ENCODE assay signal across 8 cellular contexts in the genomic region with DNA sequence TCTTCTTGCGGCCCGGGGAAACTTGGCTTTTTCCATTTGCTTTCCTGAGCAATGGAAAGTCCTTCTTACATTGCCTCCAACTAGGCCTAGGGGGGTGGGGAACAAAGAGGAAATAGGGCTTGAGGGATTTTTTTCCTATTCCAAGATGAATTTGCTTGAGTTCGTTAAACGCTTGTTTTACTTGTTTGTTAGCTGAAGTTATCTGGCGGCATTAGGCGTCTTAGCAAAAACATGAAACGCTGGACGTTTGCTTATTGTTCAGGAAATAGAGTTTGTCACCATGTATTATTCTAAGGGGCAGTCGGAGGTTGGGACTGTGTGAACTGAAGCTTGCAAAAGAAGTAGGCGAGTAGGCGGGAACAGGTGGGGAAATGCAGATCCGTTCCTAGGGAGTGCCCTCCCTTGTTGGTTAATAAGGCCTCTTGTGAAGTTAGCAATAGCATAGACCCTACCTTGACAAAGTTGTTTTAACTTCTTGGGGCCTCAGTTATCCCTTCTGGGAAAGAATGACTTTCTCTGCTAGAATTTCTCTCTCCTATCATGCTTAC. TPM values are rescaled to one million over a fixed set of nuclear protein-coding genes. Genes with fewer than 3 reads are reported as not detected.
DNase-seq lines count a peak whose midpoint lies in the region; ATAC-seq, FAIRE-seq and TF ChIP-seq lines count a peak whose summit lies in the region.

No MANE protein-coding gene starts in this region.

- peak overlapping the region in 1 of 3 experiments; percentile 54 for H3K4me3 ChIP-seq in keratinocyte (ENCODE audit: control insufficient read depth in 2 of 3, extremely low read depth in 1 of 3, insufficient read depth in 2 of 3, low read depth in 1 of 3, low read length in 3 of 3)

- CTCF ChIA-PET in activated CD8-positive, alpha-beta memory T cell treated with anti-CD3 and anti-CD28 coated beads, Interleukin-2, amount 10 ng/mL, durations not matched to agents 7 days and 5 days (lab: Charles Lee): interaction anchor here (1.0 to 7.9 kb wide), 4 partner anchors 68 to 274 kb away, joined by 3 to 81 read pairs (median 4); no protein-coding TSS in a partner anchor
- CTCF ChIA-PET in activated CD4-positive, alpha-beta memory T cell treated with anti-CD3 and anti-CD28 coated beads for 36 hours (lab: Charles Lee): interaction anchor here (1.0 kb wide), 1 partner anchor 242 kb away, joined by 3 read pairs; no protein-coding TSS in a partner anchor

- POLR2A ChIA-PET in activated CD4-positive, alpha-beta memory T cell treated with anti-CD3 and anti-CD28 coated beads for 36 hours (lab: Charles Lee): no interaction called here

- H3K4me1 Mint-ChIP-seq in activated CD8-positive, alpha-beta memory T cell treated with anti-CD3 and anti-CD28 coated beads, Interleukin-2, amount 10 ng/mL, durations not matched to agents 7 days and 5 days: peaks cover 20% of the 10 kb centered on the region
- peaks cover 11% of the 10 kb centered on the region for H3K4me1 Mint-ChIP-seq in activated CD4-positive, alpha-beta memory T cell treated with anti-CD3 and anti-CD28 coated beads for 36 hours (ENCODE audit: low read depth)

- H3K27ac ChIP-seq in keratinocyte (ENCODE audit: control insufficient read depth, insufficient read depth, low read length) (no peak overlapping the region), temporal lobe (ENCODE audit: low read depth, low read length) (peak overlapping the region; percentile 52)

- no peaks in the 10 kb centered on the region for H3K9me3 Mint-ChIP-seq in activated CD8-positive, alpha-beta memory T cell treated with anti-CD3 and anti-CD28 coated beads, Interleukin-2, amount 10 ng/mL, durations not matched to agents 7 days and 5 days (ENCODE audit: low read depth)
- H3K9me3 Mint-ChIP-seq in activated CD4-positive, alpha-beta memory T cell treated with anti-CD3 and anti-CD28 coated beads for 36 hours: no peaks in the 10 kb centered on the region

- H3K4me3 Mint-ChIP-seq in activated CD8-positive, alpha-beta memory T cell treated with anti-CD3 and anti-CD28 coated beads, Interleukin-2, amount 10 ng/mL, durations not matched to agents 7 days and 5 days: peak overlapping the region; percentile 34
- peak overlapping the region; percentile 48 for H3K4me3 Mint-ChIP-seq in activated CD4-positive, alpha-beta memory T cell treated with anti-CD3 and anti-CD28 coated beads for 36 hours

- no peak for FAIRE-seq in keratinocyte (lab: Jason Lieb, UNC)

- H3K79me2 ChIP-seq in keratinocyte (ENCODE audit: control insufficient read depth, insufficient read depth, low read length): no peaks in the 10 kb centered on the region

- H2AFZ ChIP-seq in keratinocyte (ENCODE audit: control insufficient read depth, low read length): no peak overlapping the region

- H3K4me2 ChIP-seq in keratinocyte (ENCODE audit: control insufficient read depth, extremely low read depth, insufficient read depth, low read depth, low read length): peak overlapping the region; percentile 62

- H3K4me1 ChIP-seq in keratinocyte (ENCODE audit: control insufficient read depth, extremely low read depth, insufficient read depth, low read length): peaks cover 27% of the 10 kb centered on the region

- H3K27ac Mint-ChIP-seq in activated CD8-positive, alpha-beta memory T cell treated with anti-CD3 and anti-CD28 coated beads, Interleukin-2, amount 10 ng/mL, durations not matched to agents 7 days and 5 days: no peak overlapping the region
- no peak overlapping the region for H3K27ac Mint-ChIP-seq in activated CD4-positive, alpha-beta memory T cell treated with anti-CD3 and anti-CD28 coated beads for 36 hours

- intact Hi-C loops in activated CD4-positive, alpha-beta memory T cell treated with anti-CD3 and anti-CD28 coated beads for 36 hours (cut with micrococcal nuclease): no loop called here

- no peak for DNase-seq in activated CD8-positive, alpha-beta memory T cell treated with anti-CD3 and anti-CD28 coated beads, Interleukin-2, amount 10 ng/mL, durations not matched to agents 7 days and 5 days
- DNase-seq in activated CD8-positive, alpha-beta memory T cell treated with anti-CD3 and anti-CD28 coated beads, Interleukin-2, amount 50 U/mL, for 4 hours: no peak
- DNase-seq in activated CD4-positive, alpha-beta memory T cell treated with anti-CD3 and anti-CD28 coated beads for 36 hours: no peak
- no peak for DNase-seq in keratinocyte (ENCODE audit: low read depth, low spot score)
- no peak for DNase-seq in SW 1271 (lab: John Stamatoyannopoulos, UW)
- no peak for DNase-seq in effector CD8-positive, alpha-beta T cell (lab: John Stamatoyannopoulos, UW)

- no peak overlapping the region for H3K9ac ChIP-seq in keratinocyte (ENCODE audit: control insufficient read depth, extremely low read depth, insufficient read depth, low read length)

- no peak for TF ChIP-seq CTCF in keratinocyte (optimal IDR thresholded peaks at IDR 0.05 in 1 of 3, IDR thresholded peaks at IDR 0.05 in 1 of 3, conservative IDR thresholded peaks at IDR 0.05 in 1 of 3; ENCODE audit: extremely low read depth in 1 of 3, insufficient read depth in 2 of 3, low read length in 3 of 3)

- ATAC-seq in activated CD8-positive, alpha-beta memory T cell treated with anti-CD3 and anti-CD28 coated beads, Interleukin-2, amount 10 ng/mL, durations not matched to agents 7 days and 5 days: no peak
- no peak for ATAC-seq in HG03457 (IDR thresholded peaks at IDR 0.05; ENCODE audit: unreplicated experiment)

- peaks cover 53% of the 10 kb centered on the region for H3K27me3 Mint-ChIP-seq in activated CD8-positive, alpha-beta memory T cell treated with anti-CD3 and anti-CD28 coated beads, Interleukin-2, amount 10 ng/mL, durations not matched to agents 7 days and 5 days
- H3K27me3 Mint-ChIP-seq in activated CD4-positive, alpha-beta memory T cell treated with anti-CD3 and anti-CD28 coated beads for 36 hours: peaks cover 37% of the 10 kb centered on the region

- no peaks in the 10 kb centered on the region for H3K36me3 Mint-ChIP-seq in activated CD8-positive, alpha-beta memory T cell treated with anti-CD3 and anti-CD28 coated beads, Interleukin-2, amount 10 ng/mL, durations not matched to agents 7 days and 5 days
- peaks cover 2% of the 10 kb centered on the region for H3K36me3 Mint-ChIP-seq in activated CD4-positive, alpha-beta memory T cell treated with anti-CD3 and anti-CD28 coated beads for 36 hours

- no peaks in the 10 kb centered on the region for H4K20me1 ChIP-seq in keratinocyte (ENCODE audit: control insufficient read depth, extremely low read depth, insufficient read depth, low read length)

- no peaks in the 10 kb centered on the region for H3K9me3 ChIP-seq in keratinocyte (ENCODE audit: control insufficient read depth, low read depth, low read length)

- peaks cover 29% of the 10 kb centered on the region for H3K27me3 ChIP-seq in keratinocyte (ENCODE audit: control insufficient read depth, extremely low read depth, insufficient read depth, low read length)

- H3K36me3 ChIP-seq in keratinocyte (ENCODE audit: control insufficient read depth in 2 of 2, extremely low read depth in 1 of 2, insufficient read depth in 2 of 2, low read length in 2 of 2): no peaks in the 10 kb centered on the region

- H3K9me1 ChIP-seq in keratinocyte (ENCODE audit: control insufficient read depth, extremely low read depth, insufficient read depth, low read length): no peaks in the 10 kb centered on the region

- dilution Hi-C loops in keratinocyte (cut with MboI; ENCODE audit: extremely low pct_ligation_motif_present, low sequenced_read_pairs): no loop called here

RNA-seq across cellular contexts. Expression of a gene that starts 1.9 kb away (rescaled TPM):
- 1 to 10 TPM; 2.1 to 8.6 TPM for total RNA-seq in activated CD8-positive, alpha-beta memory T cell treated with anti-CD3 and anti-CD28 coated beads, Interleukin-2, amount 10 ng/mL, durations not matched to agents 7 days and 5 days
- total RNA-seq in activated CD4-positive, alpha-beta memory T cell treated with anti-CD3 and anti-CD28 coated beads for 36 hours: 1 to 10 TPM; 1.2 to 2.2 TPM
- polyA plus RNA-seq in keratinocyte: 0.63 to 1.2 TPM (median 1.00 TPM) in 3 replicates
- 3.1 TPM for polyA plus RNA-seq in keratinocyte (2011; ENCODE audit: low read depth)
- 1.1 and 1.3 TPM in 2 replicates for polyA plus RNA-seq in keratinocyte (2011; cell fraction: cytosol; rRNA removed)
- 1.4 TPM in 2 replicates for polyA plus RNA-seq in keratinocyte (2011; cell fraction: nucleus; rRNA removed)
- 1.3 and 1.5 TPM in 2 replicates for polyA plus RNA-seq in keratinocyte (2012; ENCODE audit: low replicate concordance)
- polyA minus RNA-seq in keratinocyte: 0.69 to 3.3 TPM (median 0.72 TPM) in 3 replicates
- not detected for polyA minus RNA-seq in keratinocyte (2011; cell fraction: cytosol; rRNA and poly(A)+ RNA removed)
- polyA minus RNA-seq in keratinocyte (2011; cell fraction: nucleus; rRNA and poly(A)+ RNA removed): 0.84 and 2.3 TPM in 2 replicates
- total RNA-seq in temporal lobe: 3.2 TPM
